In the genomic region with DNA sequence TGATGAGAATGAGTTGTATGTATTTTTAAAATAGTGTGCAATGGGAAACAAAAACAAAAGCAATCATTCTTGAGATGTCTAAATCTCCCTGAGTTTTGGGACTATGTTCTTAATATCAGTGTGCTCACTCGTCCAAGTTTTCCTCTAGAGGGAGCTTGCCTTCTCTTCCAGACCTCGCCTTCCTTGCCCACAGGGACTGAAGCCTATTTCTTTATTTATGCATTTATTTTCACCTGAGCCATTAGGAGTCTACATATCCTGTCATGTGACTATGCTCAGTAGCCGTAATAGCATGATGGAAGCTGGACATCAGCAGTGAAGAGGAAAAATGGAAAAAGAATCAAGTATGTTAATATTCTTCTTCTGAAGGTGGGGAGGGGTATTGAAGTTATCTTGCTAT, we compare ENCODE assay signal across 12 cellular contexts.
DNase-seq lines count a peak whose midpoint lies in the region; ATAC-seq, FAIRE-seq and TF ChIP-seq lines count a peak whose summit lies in the region.
"Had no signal": no experiment of that assay in that cellular context is flagged by ENCODE, and none has a peak within 500 bp of the region (broad histone marks: within the 10 kb centered on the region; RNA-seq: fewer than 3 reads in every experiment).

No MANE protein-coding gene starts in this region.

- no peak overlapping the region for H2AK5ac ChIP-seq in IMR-90 (ENCODE audit: low read depth, low read length)

- H3K27me3 ChIP-seq in IMR-90 (ENCODE audit: control insufficient read depth, insufficient read depth, low read length) (no peaks in the 10 kb centered on the region; the same call in 1 of the 2 replicates), K562 (ENCODE audit: control insufficient read depth in 2 of 2, insufficient read depth in 2 of 2, low read length in 2 of 2) (peaks cover 0 to 10% of the 10 kb centered on the region in 2 experiments; a peak in 3 of 5 replicates), right lobe of liver (no peaks in the 10 kb centered on the region), heart left ventricle (no peaks in the 10 kb centered on the region)

- H3K4me3 Mint-ChIP-seq in T-helper 17 cell, result no peak overlapping the region
- H3K4me3 Mint-ChIP-seq in T-helper 2 cell treated with Interferon-gamma antibody and Interleukin-4, amounts not matched to agents 5 μg/mL and 100 μg/mL, for 36 hours, result no peak overlapping the region
- H3K4me3 Mint-ChIP-seq: activated CD4-positive, alpha-beta memory T cell treated with anti-CD3 and anti-CD28 coated beads for 36 hours had no signal

- H3K4me1 Mint-ChIP-seq in T-helper 17 cell, result no peaks in the 10 kb centered on the region
- no peaks in the 10 kb centered on the region for H3K4me1 Mint-ChIP-seq in T-helper 2 cell treated with Interferon-gamma antibody and Interleukin-4, amounts not matched to agents 5 μg/mL and 100 μg/mL, for 36 hours (ENCODE audit: low read depth)

- no peak overlapping the region for H2BK120ac ChIP-seq in IMR-90 (ENCODE audit: low read depth, low read length)

- H3K4me3 ChIP-seq in IMR-90 (ENCODE audit: insufficient read depth, low read depth, low read length) (no peak overlapping the region), K562 (no peak overlapping the region), right lobe of liver (no peak overlapping the region), heart left ventricle (no peak overlapping the region)

- H3K4ac ChIP-seq in IMR-90 (ENCODE audit: low read depth, low read length), result no peak overlapping the region

- H3K27me3 Mint-ChIP-seq in T-helper 17 cell, result peaks cover 33% of the 10 kb centered on the region
- H3K27me3 Mint-ChIP-seq in T-helper 2 cell treated with Interferon-gamma antibody and Interleukin-4, amounts not matched to agents 5 μg/mL and 100 μg/mL, for 36 hours (ENCODE audit: low read depth), result peaks cover 4% of the 10 kb centered on the region

- dilution Hi-C loops in IMR-90 (cut with HindIII; ENCODE audit: low sequenced_read_pairs, unreplicated experiment), result no loop called here

- H2AFZ ChIP-seq in IMR-90 (replicated peaks; ENCODE audit: low read length, poor library complexity) (no peak overlapping the region), K562 (ENCODE audit: low read depth, low read length) (no peak overlapping the region)

- H3K36me3 Mint-ChIP-seq in T-helper 17 cell (ENCODE audit: low read depth), result no peaks in the 10 kb centered on the region
- H3K36me3 Mint-ChIP-seq in T-helper 2 cell treated with Interferon-gamma antibody and Interleukin-4, amounts not matched to agents 5 μg/mL and 100 μg/mL, for 36 hours (ENCODE audit: low read depth), result no peaks in the 10 kb centered on the region
- H3K36me3 Mint-ChIP-seq: activated CD4-positive, alpha-beta memory T cell treated with anti-CD3 and anti-CD28 coated beads for 36 hours had no signal

- no peaks in the 10 kb centered on the region for H3K79me2 ChIP-seq in K562 (ENCODE audit: control insufficient read depth, insufficient read depth, low read length)

- H2BK5ac ChIP-seq in IMR-90 (ENCODE audit: low read depth, low read length, poor library complexity, severe bottlenecking), result no peak overlapping the region

- no peaks in the 10 kb centered on the region for H3K9me3 Mint-ChIP-seq in T-helper 2 cell treated with Interferon-gamma antibody and Interleukin-4, amounts not matched to agents 5 μg/mL and 100 μg/mL, for 36 hours
- H3K9me3 Mint-ChIP-seq: activated CD4-positive, alpha-beta memory T cell treated with anti-CD3 and anti-CD28 coated beads for 36 hours had no signal

- H3K4me1 ChIP-seq in IMR-90 (ENCODE audit: control insufficient read depth, insufficient read depth, low read length) (no peaks in the 10 kb centered on the region), K562 (replicated peaks in 1 of 2; ENCODE audit: control insufficient read depth in 2 of 2, insufficient read depth in 2 of 2, low read length in 2 of 2) (no peaks in the 10 kb centered on the region), right lobe of liver (no peaks in the 10 kb centered on the region), heart left ventricle (no peaks in the 10 kb centered on the region)

- CTCF ChIA-PET in IMR-90 (lab: Yijun Ruan, JAX) (interaction anchor here (0.6 to 1.2 kb wide), 3 partner anchors 10 to 192 kb away, joined by 3 read pairs; no protein-coding TSS in a partner anchor), K562 (lab: Yijun Ruan, JAX; ENCODE audit: low intra/inter-chr PET ratio) (no interaction called here)

- TF ChIP-seq RAD21 in IMR-90 (IDR thresholded peaks at IDR 0.05; ENCODE audit: low read length), result no peak
- no peak for TF ChIP-seq RAD21 in K562 (CRISPR knock-in tag; conservative IDR thresholded peaks at IDR 0.05 in 1 of 2, IDR thresholded peaks at IDR 0.05 in 1 of 2)

- no peaks in the 10 kb centered on the region for H4K20me1 ChIP-seq in IMR-90 (ENCODE audit: insufficient read depth, low read length)
- no peaks in the 10 kb centered on the region for H4K20me1 ChIP-seq in K562 (replicated peaks; ENCODE audit: control insufficient read depth, insufficient read depth, low read length)

- no peak overlapping the region for H3K18ac ChIP-seq in IMR-90 (ENCODE audit: low read depth, low read length)

- no peak for FAIRE-seq in D721Med (lab: Jason Lieb, UNC)
- FAIRE-seq in K562 (lab: Jason Lieb, UNC), result no peak
- FAIRE-seq: GM19239 had no signal

- no peak for ATAC-seq in IMR-90 (ENCODE audit: low read depth)
- peak; percentile 62 for ATAC-seq in K562
- ATAC-seq in right lobe of liver, result peak in 2 of 4 donors; percentile 35 to 45
- ATAC-seq in heart left ventricle, result no peak
- ATAC-seq in T-helper 17 cell, result no peak

- no CpG with 5 or more reads among the region's 3 CpGs for WGBS in IMR-90 (ENCODE audit: extremely low coverage in 2 of 2, insufficient read length in 1 of 2), 2 experiments
- WGBS in K562 (ENCODE audit: insufficient coverage, low coverage, missing lambda C conversion rate), result 4% methylated on average over 3 of the region's 3 CpGs
- 34% methylated on average over 3 of the region's 3 CpGs for WGBS in right lobe of liver (ENCODE audit: insufficient coverage, low coverage, low lambda C conversion rate, missing lambda C conversion rate)
- WGBS in heart left ventricle, 4 donors, result 26 to 37% (median 33%) methylated on average over 3 of the region's 3 CpGs

- no peak overlapping the region for H3K27ac Mint-ChIP-seq in T-helper 17 cell
- no peak overlapping the region for H3K27ac Mint-ChIP-seq in T-helper 2 cell treated with Interferon-gamma antibody and Interleukin-4, amounts not matched to agents 5 μg/mL and 100 μg/mL, for 36 hours
- H3K27ac Mint-ChIP-seq: activated CD4-positive, alpha-beta memory T cell treated with anti-CD3 and anti-CD28 coated beads for 36 hours had no signal

- intact Hi-C loops in IMR-90 (cut with micrococcal nuclease), result no loop called here
- intact Hi-C loops in K562 (cut with micrococcal nuclease), result no loop called here
- intact Hi-C loops in right lobe of liver (cut with DNase I), result no loop called here
- intact Hi-C loops in heart left ventricle (cut with DNase I), result no loop called here

- no peak overlapping the region for H3K27ac ChIP-seq in IMR-90 (ENCODE audit: insufficient read depth, low read length)
- no peak overlapping the region for H3K27ac ChIP-seq in K562 (ENCODE audit: extremely low read depth, low read depth, low read length)
- no peak overlapping the region for H3K27ac ChIP-seq in right lobe of liver
- H3K27ac ChIP-seq in heart left ventricle, result no peak overlapping the region

- DNase-seq in D721Med (ENCODE audit: insufficient read length, low spot score), result no peak
- no peak for DNase-seq in IMR-90
- no peak for DNase-seq in K562 (ENCODE audit: extremely low read depth in 1 of 4, low spot score in 3 of 4)
- no peak for DNase-seq in right lobe of liver
- DNase-seq in heart left ventricle, result no peak
- no peak for DNase-seq in germinal center (ENCODE audit: low spot score)
- DNase-seq in T-helper 17 cell, result no peak
- DNase-seq in T-helper 2 cell treated with Interferon-gamma antibody and Interleukin-4, amounts not matched to agents 5 μg/mL and 100 μg/mL, for 36 hours (ENCODE audit: low spot score), result no peak
- DNase-seq: activated CD4-positive, alpha-beta memory T cell treated with anti-CD3 and anti-CD28 coated beads for 36 hours; SHP77 treated with DMSO at 0.1 percent for 48 hours; stimulated activated CD4-positive, alpha-beta T cell treated with anti-CD3 and anti-CD28 coated beads, Interleukin-1b, Interleukin-23, amount 100 ng/mL, for 48 hours had no signal

- no peaks in the 10 kb centered on the region for H3K79me1 ChIP-seq in IMR-90 (ENCODE audit: low read depth in 1 of 2, low read length in 2 of 2)

- TF ChIP-seq CTCF in D721Med (IDR thresholded peaks at IDR 0.05; ENCODE audit: insufficient read depth, missing control alignments), result peak; percentile 18
- TF ChIP-seq CTCF in IMR-90 (conservative IDR thresholded peaks at IDR 0.05; ENCODE audit: low read depth, low read length), result 0 out of 2 replicates have a peak, but pooled peaks have one; percentile 8
- TF ChIP-seq CTCF in K562 (IDR thresholded peaks at IDR 0.05 in 2 of 3, conservative IDR thresholded peaks at IDR 0.05 in 1 of 3; ENCODE audit: insufficient read depth in 2 of 3, low read depth in 1 of 3, low read length in 3 of 3), result peak; percentile 15 to 26 (median 20); a peak in 1 of 6 replicates
- TF ChIP-seq CTCF in right lobe of liver (IDR thresholded peaks at IDR 0.05), result peak in 3 of 4 donors; percentile 14 to 35 (median 29)
- peak in 1 of 12 donors; percentile 13 for TF ChIP-seq CTCF in heart left ventricle (IDR thresholded peaks at IDR 0.05)

- H3K9me1 ChIP-seq in IMR-90 (ENCODE audit: insufficient read depth, low read length), result no peaks in the 10 kb centered on the region
- no peaks in the 10 kb centered on the region for H3K9me1 ChIP-seq in K562 (ENCODE audit: control insufficient read depth, insufficient read depth, low read length)

- no peak overlapping the region for H4K8ac ChIP-seq in IMR-90 (ENCODE audit: low read depth in 2 of 2, low read length in 2 of 2)

- H3K4me2 ChIP-seq in IMR-90 (ENCODE audit: low read depth, low read length) (no peak overlapping the region), K562 (ENCODE audit: insufficient read depth, low read length) (no peak overlapping the region)

- H3K36me3 ChIP-seq in IMR-90 (ENCODE audit: control insufficient read depth, insufficient read depth, low read length) (no peaks in the 10 kb centered on the region), K562 (ENCODE audit: control insufficient read depth, insufficient read depth, low read length) (no peaks in the 10 kb centered on the region), right lobe of liver (no peaks in the 10 kb centered on the region), heart left ventricle (no peaks in the 10 kb centered on the region)

- H4K5ac ChIP-seq in IMR-90 (ENCODE audit: low read depth, low read length), result no peak overlapping the region

- no peak overlapping the region for H4K91ac ChIP-seq in IMR-90 (ENCODE audit: insufficient read depth, low read depth, low read length)

- no peak for TF ChIP-seq POLR2A in IMR-90 (IDR thresholded peaks at IDR 0.05; ENCODE audit: low read depth, low read length)
- no peak for TF ChIP-seq POLR2A in K562 (conservative IDR thresholded peaks at IDR 0.05)
- TF ChIP-seq POLR2A in right lobe of liver (IDR thresholded peaks at IDR 0.05), result no peak
- TF ChIP-seq POLR2A in heart left ventricle (IDR thresholded peaks at IDR 0.05), result no peak

- no peak overlapping the region for H2BK20ac ChIP-seq in IMR-90 (ENCODE audit: low read depth, low read length)

- H3K9ac ChIP-seq in IMR-90 (ENCODE audit: low read depth, low read length) (no peak overlapping the region), K562 (ENCODE audit: insufficient read depth in 1 of 2, low read depth in 2 of 2, low read length in 2 of 2) (no peak overlapping the region)

- no peak overlapping the region for H3K56ac ChIP-seq in IMR-90 (ENCODE audit: extremely low read depth, insufficient read depth, low read length)

- H3K23ac ChIP-seq in IMR-90 (ENCODE audit: low read depth, low read length), result no peak overlapping the region

- no peak overlapping the region for H2BK15ac ChIP-seq in IMR-90 (ENCODE audit: low read depth, low read length)

- no TSS peak for BruUV-seq in IMR-90 (replicated peaks; lab: Mats Ljungman, UMichigan)
- BruUV-seq in K562 (replicated peaks; lab: Mats Ljungman, UMichigan), result no TSS peak

- H3K14ac ChIP-seq in IMR-90 (replicated peaks; ENCODE audit: low read depth, low read length), result no peak overlapping the region

- TF ChIP-seq EP300 in K562 (IDR thresholded peaks at IDR 0.05; ENCODE audit: low read length), result no peak

- POLR2A ChIA-PET in IMR-90 (lab: Charles Lee; ENCODE audit: unreplicated experiment), result no interaction called here
- POLR2A ChIA-PET in K562 (lab: Yijun Ruan, JAX), result no interaction called here

- no peaks in the 10 kb centered on the region for H3K9me3 ChIP-seq in IMR-90 (ENCODE audit: control insufficient read depth, insufficient read depth, low read length)
- no peaks in the 10 kb centered on the region for H3K9me3 ChIP-seq in K562 (replicated peaks; ENCODE audit: control insufficient read depth, insufficient read depth, low read depth, low read length)
- H3K9me3 ChIP-seq in right lobe of liver, result no peaks in the 10 kb centered on the region
- peaks cover 0 to 14% (median 0%) of the 10 kb centered on the region in 12 donors for H3K9me3 ChIP-seq in heart left ventricle
- H3K9me3 ChIP-seq in T-helper 17 cell (ENCODE audit: control insufficient read depth, low read length, poor library complexity, severe bottlenecking), result no peaks in the 10 kb centered on the region

- H2AK9ac ChIP-seq in IMR-90 (replicated peaks; ENCODE audit: low read depth, low read length, poor library complexity), result no peak overlapping the region

- in situ Hi-C loops in IMR-90 (cut with MboI; ENCODE audit: low sequenced_read_pairs), result no loop called here
- in situ Hi-C loops in K562 (cut with MboI), result no loop called here
